19 cellular contexts compared by ENCODE assay signal in genomic region chr11:111194789-111195188, GRCh38. TPM values are rescaled to one million over a fixed set of nuclear protein-coding genes. Genes with fewer than 3 reads are reported as not detected.
A peak's percentile ranks its signal among the peaks of the same experiment; 100 is the strongest.
DNase-seq lines count a peak whose midpoint lies in the region; ATAC-seq and TF ChIP-seq lines count a peak whose summit lies in the region.
"Had no signal": no experiment of that assay in that cellular context is flagged by ENCODE, and none has a peak within 500 bp of the region (broad histone marks: within the 10 kb centered on the region; RNA-seq: fewer than 3 reads in every experiment).

No MANE protein-coding gene starts in this region.

- H3K9me2 ChIP-seq in SU-DHL-6 (replicated peaks; ENCODE audit: insufficient read depth, low read length) = no peaks in the 10 kb centered on the region
- H3K9me2 ChIP-seq: SK-N-SH had no signal

- POLR2A ChIA-PET in activated CD4-positive, alpha-beta memory T cell treated with anti-CD3 and anti-CD28 coated beads, Interleukin-2, amount 10 ng/mL, durations not matched to agents 7 days and 5 days (lab: Charles Lee) = no interaction called here

- H3K27ac ChIP-seq in SU-DHL-6 (ENCODE audit: low read depth, low read length) = no peak overlapping the region
- H3K27ac ChIP-seq: Peyer's patch had no signal

- no peak for TF ChIP-seq CTCF in SU-DHL-6 (IDR thresholded peaks at IDR 0.05; ENCODE audit: insufficient read depth, low read length, poor library complexity, severe bottlenecking)
- no peak for TF ChIP-seq CTCF in nephron (IDR thresholded peaks at IDR 0.05; ENCODE audit: unreplicated experiment in 3 of 3)

- no peaks in the 10 kb centered on the region for H3K36me3 Mint-ChIP-seq in nephron (ENCODE audit: low read depth)
- no peaks in the 10 kb centered on the region for H3K36me3 Mint-ChIP-seq in activated CD4-positive, alpha-beta memory T cell treated with anti-CD3 and anti-CD28 coated beads, Interleukin-2, amount 10 ng/mL, durations not matched to agents 7 days and 5 days (ENCODE audit: low read depth)
- H3K36me3 Mint-ChIP-seq: CD8-positive, alpha-beta memory T cell had no signal

- peaks cover 26% of the 10 kb centered on the region for H3K9me3 Mint-ChIP-seq in nephron
- H3K9me3 Mint-ChIP-seq in activated CD4-positive, alpha-beta memory T cell treated with anti-CD3 and anti-CD28 coated beads, Interleukin-2, amount 10 ng/mL, durations not matched to agents 7 days and 5 days = no peaks in the 10 kb centered on the region
- H3K9me3 Mint-ChIP-seq: CD8-positive, alpha-beta memory T cell; T-helper 1 cell treated with Interleukin-12 subunit alpha and Interleukin-12 subunit beta and Interleukin-4 antibody, amounts not matched to agents 30 μg/mL and 1 μg/mL, for 36 hours had no signal

- no peaks in the 10 kb centered on the region for H3K36me3 ChIP-seq in SU-DHL-6 (ENCODE audit: low read length)
- H3K36me3 ChIP-seq: Peyer's patch had no signal

- peak; percentile 2 for DNase-seq in NCI-H2171 (lab: John Stamatoyannopoulos, UW)
- no peak for DNase-seq in amniotic stem cell (lab: John Stamatoyannopoulos, UW)
- no peak for DNase-seq in activated CD4-positive, alpha-beta T cell treated with anti-CD3 and anti-CD28 coated beads, Interleukin-2, amount 50 U/mL, for 4 hours
- no peak for DNase-seq in activated CD4-positive, alpha-beta memory T cell treated with anti-CD3 and anti-CD28 coated beads, Interleukin-2, amount 10 ng/mL, durations not matched to agents 7 days and 5 days
- no peak for DNase-seq in LoVo (ENCODE audit: low spot score)
- DNase-seq: CD8-positive, alpha-beta memory T cell; NCI-H1417; NCI-H2081; NCI-H2227 treated with DMSO at 0.1 percent for 48 hours; NCI-H526 treated with DMSO at 0.1 percent for 48 hours; Peyer's patch; Right ventricle myocardium superior; SK-N-SH had no signal

- no peaks in the 10 kb centered on the region for H3K27me3 ChIP-seq in SU-DHL-6 (ENCODE audit: low read length)
- H3K27me3 ChIP-seq: Peyer's patch had no signal

- H3K4me2 ChIP-seq in SU-DHL-6 (ENCODE audit: low read depth, low read length, poor library complexity, severe bottlenecking) = peak overlapping the region; percentile 14
- H3K4me2 ChIP-seq: SK-N-SH had no signal

- no peaks in the 10 kb centered on the region for H3K4me1 Mint-ChIP-seq in nephron
- H3K4me1 Mint-ChIP-seq in activated CD4-positive, alpha-beta memory T cell treated with anti-CD3 and anti-CD28 coated beads, Interleukin-2, amount 10 ng/mL, durations not matched to agents 7 days and 5 days = no peaks in the 10 kb centered on the region
- H3K4me1 Mint-ChIP-seq: CD8-positive, alpha-beta memory T cell had no signal

- no peaks in the 10 kb centered on the region for H3K79me2 ChIP-seq in SU-DHL-6 (ENCODE audit: insufficient read depth, low read length)

- H3K9me3 ChIP-seq in SU-DHL-6 (ENCODE audit: insufficient read depth, low read length) = peaks cover 10% of the 10 kb centered on the region; the same call in 1 of the 2 replicates
- H3K9me3 ChIP-seq: Peyer's patch, SK-N-SH had no signal

- CTCF ChIA-PET in activated CD4-positive, alpha-beta memory T cell treated with anti-CD3 and anti-CD28 coated beads, Interleukin-2, amount 10 ng/mL, durations not matched to agents 7 days and 5 days (lab: Charles Lee) = no interaction called here

- peak overlapping the region in 2 of 3 experiments; percentile 34 to 79 for H3K27ac Mint-ChIP-seq in nephron
- H3K27ac Mint-ChIP-seq in activated CD4-positive, alpha-beta memory T cell treated with anti-CD3 and anti-CD28 coated beads, Interleukin-2, amount 10 ng/mL, durations not matched to agents 7 days and 5 days = no peak overlapping the region
- H3K27ac Mint-ChIP-seq: CD8-positive, alpha-beta memory T cell; T-helper 1 cell treated with Interleukin-12 subunit alpha and Interleukin-12 subunit beta and Interleukin-4 antibody, amounts not matched to agents 30 μg/mL and 1 μg/mL, for 36 hours had no signal

- H2AFZ ChIP-seq in SU-DHL-6 (ENCODE audit: low read depth, low read length, severe bottlenecking) = no peak overlapping the region

- H3K27me3 Mint-ChIP-seq in nephron (ENCODE audit: low read depth) = no peaks in the 10 kb centered on the region
- H3K27me3 Mint-ChIP-seq in activated CD4-positive, alpha-beta memory T cell treated with anti-CD3 and anti-CD28 coated beads, Interleukin-2, amount 10 ng/mL, durations not matched to agents 7 days and 5 days = peaks cover 8% of the 10 kb centered on the region

- no peak overlapping the region for H3K4me3 ChIP-seq in SU-DHL-6 (ENCODE audit: insufficient read depth, low read length, poor library complexity, severe bottlenecking)
- H3K4me3 ChIP-seq: Peyer's patch had no signal

- no peaks in the 10 kb centered on the region for H3F3A ChIP-seq in SU-DHL-6 (ENCODE audit: insufficient read depth)

- peak; percentile 73 for ATAC-seq in GM19351 (IDR thresholded peaks at IDR 0.05; ENCODE audit: unreplicated experiment)
- ATAC-seq: HepG2 had no signal

- H3K4me3 Mint-ChIP-seq in nephron = no peak overlapping the region
- no peak overlapping the region for H3K4me3 Mint-ChIP-seq in activated CD4-positive, alpha-beta memory T cell treated with anti-CD3 and anti-CD28 coated beads, Interleukin-2, amount 10 ng/mL, durations not matched to agents 7 days and 5 days
- H3K4me3 Mint-ChIP-seq: CD8-positive, alpha-beta memory T cell; T-helper 1 cell treated with Interleukin-12 subunit alpha and Interleukin-12 subunit beta and Interleukin-4 antibody, amounts not matched to agents 30 μg/mL and 1 μg/mL, for 36 hours had no signal

- H4K20me1 ChIP-seq in SU-DHL-6 (ENCODE audit: low read depth, low read length) = no peaks in the 10 kb centered on the region

- no peak overlapping the region for H3K9ac ChIP-seq in SU-DHL-6 (ENCODE audit: low read length)
- H3K9ac ChIP-seq: SK-N-SH had no signal

RNA-seq across cellular contexts. Expression of gene POU2AF2, which starts 50.7 kb away (rescaled TPM):
- not detected for total RNA-seq in activated CD4-positive, alpha-beta memory T cell treated with anti-CD3 and anti-CD28 coated beads, Interleukin-2, amount 10 ng/mL, durations not matched to agents 7 days and 5 days
- total RNA-seq: CD8-positive, alpha-beta memory T cell; H1; HepG2; Right ventricle myocardium superior had no signal
